ENCODE assay signal across 2 cellular contexts in the genomic region with DNA sequence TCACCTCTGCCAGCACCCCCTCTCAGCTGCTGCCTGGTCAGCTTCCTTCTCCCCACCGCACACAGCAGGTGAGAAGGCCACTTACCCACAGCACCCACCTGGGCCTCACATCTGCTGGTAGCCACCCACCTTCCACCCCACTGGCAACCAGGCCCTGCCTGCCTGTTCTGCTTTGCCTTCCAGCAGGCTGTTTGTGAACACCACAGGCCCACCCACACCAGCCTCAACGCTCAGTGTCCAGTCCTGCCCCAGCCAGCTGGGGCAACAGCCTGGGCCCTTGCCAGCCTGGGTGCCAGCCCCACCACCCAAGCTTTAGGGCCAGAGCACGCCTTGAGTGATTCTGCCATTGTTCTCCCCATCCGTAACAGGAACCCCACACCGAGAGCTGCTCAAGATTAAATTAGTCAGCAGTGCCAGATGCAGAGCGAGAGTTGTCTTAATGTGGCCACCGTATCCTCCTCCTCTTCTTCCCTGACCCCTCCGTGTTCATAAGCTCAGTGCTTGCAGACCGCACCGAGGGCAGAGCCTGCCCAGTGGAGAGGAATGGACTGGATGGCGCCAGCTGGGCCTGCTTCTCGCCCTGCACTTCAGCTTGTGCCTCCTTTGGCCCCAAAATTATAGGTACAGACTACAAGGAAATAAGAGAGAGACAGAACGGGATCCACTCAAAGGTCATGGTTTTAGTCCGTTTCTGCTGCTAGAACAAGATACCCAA.
TF ChIP-seq lines count a peak whose summit lies in the region.

No MANE protein-coding gene starts in this region.

TF ChIP-seq in IMR-90, 13 proteins besides CTCF, POLR2A, EP300 and RAD21 (continued from another document):
- no peak for TF ChIP-seq MXI1 (IDR thresholded peaks at IDR 0.05; ENCODE audit: borderline replicate concordance, low read depth, low read length)
- no peak for TF ChIP-seq FOS (IDR thresholded peaks at IDR 0.05; ENCODE audit: low read depth, low read length)
- no peak for TF ChIP-seq RCOR1 (IDR thresholded peaks at IDR 0.05; ENCODE audit: insufficient replicate concordance, low read length)
- TF ChIP-seq CHD1 (IDR thresholded peaks at IDR 0.05; ENCODE audit: low read depth, low read length): no peak
- TF ChIP-seq NFE2L2 (IDR thresholded peaks at IDR 0.05; ENCODE audit: low read depth, low read length): no peak
- no peak for TF ChIP-seq MAZ (IDR thresholded peaks at IDR 0.05; ENCODE audit: borderline replicate concordance, low read depth, low read length)
- TF ChIP-seq, protein P1, sequence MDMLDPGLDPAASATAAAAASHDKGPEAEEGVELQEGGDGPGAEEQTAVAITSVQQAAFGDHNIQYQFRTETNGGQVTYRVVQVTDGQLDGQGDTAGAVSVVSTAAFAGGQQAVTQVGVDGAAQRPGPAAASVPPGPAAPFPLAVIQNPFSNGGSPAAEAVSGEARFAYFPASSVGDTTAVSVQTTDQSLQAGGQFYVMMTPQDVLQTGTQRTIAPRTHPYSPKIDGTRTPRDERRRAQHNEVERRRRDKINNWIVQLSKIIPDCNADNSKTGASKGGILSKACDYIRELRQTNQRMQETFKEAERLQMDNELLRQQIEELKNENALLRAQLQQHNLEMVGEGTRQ (IDR thresholded peaks at IDR 0.05; ENCODE audit: low read depth, low read length): no peak
- TF ChIP-seq, protein P2, sequence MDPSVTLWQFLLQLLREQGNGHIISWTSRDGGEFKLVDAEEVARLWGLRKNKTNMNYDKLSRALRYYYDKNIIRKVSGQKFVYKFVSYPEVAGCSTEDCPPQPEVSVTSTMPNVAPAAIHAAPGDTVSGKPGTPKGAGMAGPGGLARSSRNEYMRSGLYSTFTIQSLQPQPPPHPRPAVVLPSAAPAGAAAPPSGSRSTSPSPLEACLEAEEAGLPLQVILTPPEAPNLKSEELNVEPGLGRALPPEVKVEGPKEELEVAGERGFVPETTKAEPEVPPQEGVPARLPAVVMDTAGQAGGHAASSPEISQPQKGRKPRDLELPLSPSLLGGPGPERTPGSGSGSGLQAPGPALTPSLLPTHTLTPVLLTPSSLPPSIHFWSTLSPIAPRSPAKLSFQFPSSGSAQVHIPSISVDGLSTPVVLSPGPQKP (IDR thresholded peaks at IDR 0.05; ENCODE audit: borderline replicate concordance, low read depth, low read length): no peak
- no peak for TF ChIP-seq RFX5 (IDR thresholded peaks at IDR 0.05; ENCODE audit: low read depth, low read length)
- TF ChIP-seq MAFK (IDR thresholded peaks at IDR 0.05; ENCODE audit: low read depth, low read length): no peak

TF ChIP-seq in WTC11, 78 proteins besides CTCF, POLR2A, EP300 and RAD21:
- TF ChIP-seq USF1 (CRISPR knock-in tag; IDR thresholded peaks at IDR 0.05) (no peak), RORB (CRISPR knock-in tag; IDR thresholded peaks at IDR 0.05) (no peak), SOX15 (CRISPR knock-in tag; IDR thresholded peaks at IDR 0.05) (no peak), ESRRA (CRISPR knock-in tag; IDR thresholded peaks at IDR 0.05; ENCODE audit: borderline replicate concordance) (no peak), TCF7 (CRISPR knock-in tag; IDR thresholded peaks at IDR 0.05; ENCODE audit: low read depth) (no peak), NR1H2 (CRISPR knock-in tag; IDR thresholded peaks at IDR 0.05) (no peak), ZNF219 (CRISPR knock-in tag; IDR thresholded peaks at IDR 0.05; ENCODE audit: borderline replicate concordance) (no peak), EMX1 (CRISPR knock-in tag; IDR thresholded peaks at IDR 0.05) (no peak), SP1 (CRISPR knock-in tag; conservative IDR thresholded peaks at IDR 0.05) (no peak), PRRX2 (CRISPR knock-in tag; IDR thresholded peaks at IDR 0.05) (no peak), ZMAT4 (CRISPR knock-in tag; IDR thresholded peaks at IDR 0.05) (no peak)
- TF ChIP-seq, protein P3, sequence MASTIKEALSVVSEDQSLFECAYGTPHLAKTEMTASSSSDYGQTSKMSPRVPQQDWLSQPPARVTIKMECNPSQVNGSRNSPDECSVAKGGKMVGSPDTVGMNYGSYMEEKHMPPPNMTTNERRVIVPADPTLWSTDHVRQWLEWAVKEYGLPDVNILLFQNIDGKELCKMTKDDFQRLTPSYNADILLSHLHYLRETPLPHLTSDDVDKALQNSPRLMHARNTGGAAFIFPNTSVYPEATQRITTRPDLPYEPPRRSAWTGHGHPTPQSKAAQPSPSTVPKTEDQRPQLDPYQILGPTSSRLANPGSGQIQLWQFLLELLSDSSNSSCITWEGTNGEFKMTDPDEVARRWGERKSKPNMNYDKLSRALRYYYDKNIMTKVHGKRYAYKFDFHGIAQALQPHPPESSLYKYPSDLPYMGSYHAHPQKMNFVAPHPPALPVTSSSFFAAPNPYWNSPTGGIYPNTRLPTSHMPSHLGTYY (CRISPR knock-in tag; IDR thresholded peaks at IDR 0.05): no peak
